In the genomic region with DNA sequence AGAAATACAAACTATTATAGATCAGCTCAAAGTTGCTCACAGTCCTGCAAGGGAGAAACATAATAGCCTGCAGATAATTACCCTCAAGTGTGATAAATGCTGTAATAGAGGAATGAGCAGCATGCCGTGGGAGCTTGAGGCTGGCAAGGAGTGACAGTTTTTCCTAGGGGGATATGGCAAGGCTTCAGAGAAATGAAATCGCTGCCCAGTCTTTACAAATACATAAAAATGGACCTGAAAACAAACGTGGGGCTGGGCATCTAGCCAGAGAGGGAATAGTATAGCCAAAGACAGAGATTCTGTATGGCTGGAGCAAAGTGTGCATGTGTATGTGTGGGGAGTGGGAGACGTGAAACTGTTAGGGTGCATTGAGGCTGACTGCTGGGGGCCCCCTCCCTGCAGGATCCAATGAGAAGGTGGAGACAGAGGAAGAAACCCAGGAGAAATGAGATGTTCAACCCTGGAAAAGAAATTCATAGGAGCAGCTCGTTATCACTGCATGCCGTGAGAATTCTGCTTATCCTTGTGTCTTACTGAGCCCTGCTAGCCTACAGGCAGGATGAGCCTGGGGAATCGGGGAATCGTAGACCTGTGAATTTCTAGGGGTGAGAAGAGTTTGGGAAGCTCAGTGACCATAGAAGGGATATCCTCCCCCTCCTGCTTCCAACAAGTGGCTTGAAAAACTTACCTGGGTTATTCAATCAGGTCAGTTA, we compare ENCODE assay signal across 15 cellular contexts.
A peak's percentile ranks its signal among the peaks of the same experiment; 100 is the strongest.
DNase-seq lines count a peak whose midpoint lies in the region; ATAC-seq and TF ChIP-seq lines count a peak whose summit lies in the region.
"Had no signal": no experiment of that assay in that cellular context is flagged by ENCODE, and none has a peak within 500 bp of the region (broad histone marks: within the 10 kb centered on the region; RNA-seq: fewer than 3 reads in every experiment).

No MANE protein-coding gene starts in this region.

- peak overlapping the region; percentile 79 for H3K9ac ChIP-seq in HUES48 (ENCODE audit: low read depth, low read length)

- TF ChIP-seq CTCF in nephron (IDR thresholded peaks at IDR 0.05; ENCODE audit: unreplicated experiment in 3 of 3): no peak

- H3K9me3 ChIP-seq in HUES48 (ENCODE audit: control insufficient read depth, insufficient read depth, low read length): peaks cover 8% of the 10 kb centered on the region; the same call in 1 of the 2 replicates

- H3K4me1 Mint-ChIP-seq in nephron: peaks cover 37% of the 10 kb centered on the region

- no peak overlapping the region for H3K4me3 Mint-ChIP-seq in nephron

- H3K27me3 ChIP-seq in HUES48 (ENCODE audit: control insufficient read depth, insufficient read depth, low read length): no peaks in the 10 kb centered on the region

- peak; percentile 73 to 86 for DNase-seq in NCI-H2081 (lab: John Stamatoyannopoulos, UW)
- DNase-seq in astrocyte of the hippocampus (ENCODE audit: low read depth, low spot score): peak; percentile 40
- no peak for DNase-seq in inferior parietal cortex (ENCODE audit: extremely low spot score)
- DNase-seq: activated gamma-delta T cell treated with Interleukin-2 at 50 U/mL for 16 hours; aorta; foreskin fibroblast; left ventricle myocardium inferior; MV-4-11; NCI-H226; SHP77 treated with DMSO at 0.1 percent for 48 hours; stimulated activated CD4-positive, alpha-beta T cell treated with anti-CD3 and anti-CD28 coated beads, Interleukin-4, amount 100 ng/mL, for 1 hour had no signal

- H3K4me1 ChIP-seq in HUES48 (ENCODE audit: control insufficient read depth, insufficient read depth, low read length): peaks cover 28% of the 10 kb centered on the region
- H3K4me1 ChIP-seq: left ventricle myocardium inferior had no signal

- H3K27ac ChIP-seq in HUES48 (ENCODE audit: low read depth, low read length): peak overlapping the region; percentile 96
- H3K27ac ChIP-seq: left ventricle myocardium inferior had no signal

- 0 out of 2 replicates have a peak, but pooled peaks cover 6% of the 10 kb centered on the region for H3K36me3 ChIP-seq in HUES48 (ENCODE audit: control insufficient read depth, insufficient read depth, low read length)
- H3K36me3 ChIP-seq: left ventricle myocardium inferior had no signal

- no peak for ATAC-seq in HG03108 (IDR thresholded peaks at IDR 0.05; ENCODE audit: unreplicated experiment)
- ATAC-seq in HG02588 (IDR thresholded peaks at IDR 0.05; ENCODE audit: unreplicated experiment): no peak

- peaks cover 16% of the 10 kb centered on the region for H3K9me3 Mint-ChIP-seq in nephron

- H3K36me3 Mint-ChIP-seq in nephron (ENCODE audit: low read depth): peaks cover 59% of the 10 kb centered on the region

- no peaks in the 10 kb centered on the region for H3K27me3 Mint-ChIP-seq in nephron (ENCODE audit: low read depth)

- peak overlapping the region; percentile 31; the same call in 1 of the 2 replicates for H3K4me3 ChIP-seq in HUES48 (ENCODE audit: low read depth, low read length)
- H3K4me3 ChIP-seq: left ventricle myocardium inferior had no signal

- H3K27ac Mint-ChIP-seq in nephron: peak overlapping the region; percentile 41 to 59 (median 54)
